ENCODE assay signal across 17 cellular contexts in the genomic region with DNA sequence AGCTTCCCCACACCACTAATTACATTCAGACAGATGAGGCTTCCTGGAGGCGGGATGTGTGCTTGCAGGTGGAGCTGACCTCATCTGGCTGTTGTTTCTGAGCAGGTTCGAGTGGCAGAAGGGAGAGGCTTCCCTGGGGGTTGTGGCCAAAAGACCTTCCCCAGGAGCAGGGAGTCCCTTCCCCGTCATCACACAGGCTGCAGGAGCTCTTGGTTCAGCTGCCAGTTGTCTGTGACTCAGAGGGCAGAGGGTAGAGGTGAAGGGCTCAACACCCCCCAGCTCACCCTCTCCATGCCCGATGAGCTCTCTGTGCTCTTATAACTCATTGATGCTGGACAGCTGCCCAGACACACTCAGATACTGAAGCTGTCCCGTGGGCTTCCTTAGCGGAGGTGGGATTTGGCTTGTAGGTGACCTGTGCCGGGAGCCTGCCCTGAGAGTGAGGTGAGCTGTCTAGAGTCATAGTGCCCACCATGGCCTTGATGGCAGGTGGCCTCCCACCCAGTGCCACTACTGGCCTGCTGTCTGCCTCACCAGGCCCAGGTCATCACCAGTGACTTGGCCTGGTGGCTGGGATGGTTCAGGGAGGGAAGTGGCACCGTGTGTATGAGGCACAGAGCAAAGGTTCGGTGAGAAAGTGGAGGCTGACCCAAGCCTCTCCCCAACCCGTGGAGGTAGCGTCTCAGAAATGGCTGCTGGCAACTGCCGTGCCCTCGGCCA.
"Had no signal": no experiment of that assay in that cellular context is flagged by ENCODE, and none has a peak within 500 bp of the region (broad histone marks: within the 10 kb centered on the region; RNA-seq: fewer than 3 reads in every experiment).

No MANE protein-coding gene starts in this region.

- H3K27ac ChIP-seq: dorsolateral prefrontal cortex, foreskin keratinocyte, hepatocyte, lower lobe of right lung, tibial artery, uterus had no signal

- H3K4me2 ChIP-seq: hepatocyte had no signal

- H3K27me3 ChIP-seq: foreskin keratinocyte, hepatocyte, uterus had no signal

- DNase-seq: activated CD4-positive, alpha-beta memory T cell treated with anti-CD3 and anti-CD28 coated beads, Interleukin-2, amount 10 ng/mL, durations not matched to agents 7 days and 5 days; activated CD4-positive, alpha-beta T cell treated with anti-CD3 and anti-CD28 coated beads for 48 hours; activated CD4-positive, CD25-positive, alpha-beta regulatory T cell; activated CD8-positive, alpha-beta memory T cell treated with anti-CD3 and anti-CD28 coated beads, Interleukin-2, amount 10 ng/mL, durations not matched to agents 7 days and 5 days; foreskin keratinocyte; lower lobe of right lung; midbrain; nucleus accumbens; right cardiac atrium; stimulated activated CD4-positive, alpha-beta T cell treated with anti-CD3 and anti-CD28 coated beads, Interleukin-2, amount 100 ng/mL, for 24 hours; stimulated activated naive CD8-positive, alpha-beta T cell treated with anti-CD3 and anti-CD28 coated beads, Interleukin-15, Interleukin-2, amounts not matched to agents 100 U/mL and 50 U/mL, for 24 hours; substantia nigra; T-helper 9 cell; uterus had no signal

- H3K4me1 ChIP-seq: foreskin keratinocyte, lower lobe of right lung, tibial artery, uterus had no signal

- H2AFZ ChIP-seq: hepatocyte had no signal

- H3K4me3 ChIP-seq: dorsolateral prefrontal cortex, hepatocyte, lower lobe of right lung, tibial artery, uterus had no signal

- H3K9me3 ChIP-seq: lower lobe of right lung, tibial artery, uterus had no signal

- H3K36me3 ChIP-seq: lower lobe of right lung, tibial artery, uterus had no signal
